21 cellular contexts compared by ENCODE assay signal in genomic region chrX:100350704-100351489, GRCh38.
"Had no signal": no experiment of that assay in that cellular context is flagged by ENCODE, and none has a peak within 500 bp of the region (broad histone marks: within the 10 kb centered on the region; RNA-seq: fewer than 3 reads in every experiment).

No MANE protein-coding gene starts in this region.

- H3K27me3 ChIP-seq: neural progenitor cell, thyroid gland, vagina had no signal

- H3K27ac ChIP-seq: left lung, neural progenitor cell, parathyroid adenoma, thyroid gland, vagina had no signal

- H3K9me3 ChIP-seq: left lung, thyroid gland, vagina had no signal

- H3K4me1 ChIP-seq: left lung, neural progenitor cell, parathyroid adenoma, thyroid gland, vagina had no signal

- ATAC-seq: effector memory CD8-positive, alpha-beta T cell; left cardiac atrium; left lung; naive thymus-derived CD4-positive, alpha-beta T cell; sciatic nerve; stimulated activated naive CD8-positive, alpha-beta T cell treated with anti-CD3 and anti-CD28 coated beads, Interleukin-15, amount 100 ng/mL, for 72 hours had no signal

- H3K36me3 ChIP-seq: left lung, neural progenitor cell, thyroid gland, vagina had no signal

- DNase-seq: cortex of kidney; effector memory CD8-positive, alpha-beta T cell; hypothalamus; left cardiac atrium; left lung; mesenchymal stem cell; midbrain; naive thymus-derived CD4-positive, alpha-beta T cell; stimulated activated CD4-positive, alpha-beta T cell treated with anti-CD3 and anti-CD28 coated beads, Interleukin-12 subunit alpha, Interleukin-12 subunit beta, amount 100 ng/mL, for 4 hours; stimulated activated CD4-positive, alpha-beta T cell treated with anti-CD3 and anti-CD28 coated beads, Interleukin-1b, Interleukin-23, amount 100 ng/mL, for 48 hours; stimulated activated CD4-positive, alpha-beta T cell treated with anti-CD3 and anti-CD28 coated beads, Interleukin-4, amount 100 ng/mL, for 1 hour; stimulated activated CD8-positive, alpha-beta memory T cell treated with anti-CD3 and anti-CD28 coated beads, Interleukin-4, amount 100 ng/mL, for 48 hours; stimulated activated naive CD4-positive, alpha-beta T cell; stimulated activated naive CD8-positive, alpha-beta T cell treated with anti-CD3 and anti-CD28 coated beads, Interleukin-15, amount 100 ng/mL, for 72 hours; thyroid gland; trophoblast cell had no signal

- H3K4me3 ChIP-seq: left lung, neural progenitor cell, smooth muscle cell, thyroid gland, vagina had no signal
